1 cellular context compared by ENCODE assay signal in genomic region chr9:124110307-124110915, GRCh38.
A peak's percentile ranks its signal among the peaks of the same experiment; 100 is the strongest.
TF ChIP-seq lines count a peak whose summit lies in the region.

No MANE protein-coding gene starts in this region.

TF ChIP-seq in HepG2, 621 proteins besides CTCF, POLR2A, EP300 and RAD21 (continued from another document):
- TF ChIP-seq, protein P1, sequence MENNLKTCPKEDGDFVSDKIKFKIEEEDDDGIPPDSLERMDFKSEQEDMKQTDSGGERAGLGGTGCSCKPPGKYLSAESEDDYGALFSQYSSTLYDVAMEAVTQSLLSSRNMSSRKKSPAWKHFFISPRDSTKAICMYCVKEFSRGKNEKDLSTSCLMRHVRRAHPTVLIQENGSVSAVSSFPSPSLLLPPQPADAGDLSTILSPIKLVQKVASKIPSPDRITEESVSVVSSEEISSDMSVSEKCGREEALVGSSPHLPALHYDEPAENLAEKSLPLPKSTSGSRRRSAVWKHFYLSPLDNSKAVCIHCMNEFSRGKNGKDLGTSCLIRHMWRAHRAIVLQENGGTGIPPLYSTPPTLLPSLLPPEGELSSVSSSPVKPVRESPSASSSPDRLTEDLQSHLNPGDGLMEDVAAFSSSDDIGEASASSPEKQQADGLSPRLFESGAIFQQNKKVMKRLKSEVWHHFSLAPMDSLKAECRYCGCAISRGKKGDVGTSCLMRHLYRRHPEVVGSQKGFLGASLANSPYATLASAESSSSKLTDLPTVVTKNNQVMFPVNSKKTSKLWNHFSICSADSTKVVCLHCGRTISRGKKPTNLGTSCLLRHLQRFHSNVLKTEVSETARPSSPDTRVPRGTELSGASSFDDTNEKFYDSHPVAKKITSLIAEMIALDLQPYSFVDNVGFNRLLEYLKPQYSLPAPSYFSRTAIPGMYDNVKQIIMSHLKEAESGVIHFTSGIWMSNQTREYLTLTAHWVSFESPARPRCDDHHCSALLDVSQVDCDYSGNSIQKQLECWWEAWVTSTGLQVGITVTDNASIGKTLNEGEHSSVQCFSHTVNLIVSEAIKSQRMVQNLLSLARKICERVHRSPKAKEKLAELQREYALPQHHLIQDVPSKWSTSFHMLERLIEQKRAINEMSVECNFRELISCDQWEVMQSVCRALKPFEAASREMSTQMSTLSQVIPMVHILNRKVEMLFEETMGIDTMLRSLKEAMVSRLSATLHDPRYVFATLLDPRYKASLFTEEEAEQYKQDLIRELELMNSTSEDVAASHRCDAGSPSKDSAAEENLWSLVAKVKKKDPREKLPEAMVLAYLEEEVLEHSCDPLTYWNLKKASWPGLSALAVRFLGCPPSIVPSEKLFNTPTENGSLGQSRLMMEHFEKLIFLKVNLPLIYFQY (CRISPR knock-in tag; IDR thresholded peaks at IDR 0.05; ENCODE audit: borderline replicate concordance) = peak; percentile 100
- TF ChIP-seq ARID2 (CRISPR knock-in tag; IDR thresholded peaks at IDR 0.05; ENCODE audit: borderline replicate concordance) (peak; percentile 99), ZNF569 (CRISPR knock-in tag; IDR thresholded peaks at IDR 0.05; ENCODE audit: borderline replicate concordance) (peak; percentile 71; the same call in 1 of the 2 replicates), NRL (CRISPR knock-in tag; IDR thresholded peaks at IDR 0.05; ENCODE audit: borderline replicate concordance) (peak; percentile 99), ZFX (CRISPR knock-in tag; IDR thresholded peaks at IDR 0.05; ENCODE audit: low read depth) (peak; percentile 31; the same call in 1 of the 2 replicates), RNF2 (conservative IDR thresholded peaks at IDR 0.05; ENCODE audit: low read depth) (no peak), NONO (IDR thresholded peaks at IDR 0.05) (no peak), NONO (CRISPR knock-in tag; conservative IDR thresholded peaks at IDR 0.05) (no peak), ZNF296 (CRISPR knock-in tag; conservative IDR thresholded peaks at IDR 0.05) (peak; percentile 100), HOXA3 (CRISPR knock-in tag; IDR thresholded peaks at IDR 0.05) (peak; percentile 97), ZSCAN5A (CRISPR knock-in tag; IDR thresholded peaks at IDR 0.05; ENCODE audit: borderline replicate concordance) (peak; percentile 98), AGO1 (IDR thresholded peaks at IDR 0.05; ENCODE audit: low read depth, low read length, poor library complexity, severe bottlenecking) (no peak), ZNF251 (CRISPR knock-in tag; IDR thresholded peaks at IDR 0.05) (peak; percentile 99), ZNF354B (CRISPR knock-in tag; IDR thresholded peaks at IDR 0.05) (peak; percentile 100), KAT7 (CRISPR knock-in tag; IDR thresholded peaks at IDR 0.05; ENCODE audit: borderline replicate concordance) (peak; percentile 97), NFE2 (CRISPR knock-in tag; IDR thresholded peaks at IDR 0.05) (peak; percentile 98), ZNF160 (CRISPR knock-in tag; IDR thresholded peaks at IDR 0.05) (peak; percentile 99), FLYWCH1 (CRISPR knock-in tag; IDR thresholded peaks at IDR 0.05) (peak; percentile 99), NR3C1 (CRISPR knock-in tag; IDR thresholded peaks at IDR 0.05) (peak; percentile 97), ZNF329 (CRISPR knock-in tag; IDR thresholded peaks at IDR 0.05; ENCODE audit: low read depth) (peak; percentile 96), ZNF121 (CRISPR knock-in tag; IDR thresholded peaks at IDR 0.05) (peak; percentile 74), ZNF674 (CRISPR knock-in tag; IDR thresholded peaks at IDR 0.05; ENCODE audit: low read depth) (peak; percentile 99; the same call in 1 of the 2 replicates), CENPX (CRISPR knock-in tag; IDR thresholded peaks at IDR 0.05) (peak; percentile 70; the same call in 1 of the 2 replicates), RARA (CRISPR knock-in tag; IDR thresholded peaks at IDR 0.05) (peak; percentile 97), ZNF577 (CRISPR knock-in tag; IDR thresholded peaks at IDR 0.05; ENCODE audit: borderline replicate concordance, low read depth) (peak; percentile 99), KDM5B (CRISPR knock-in tag; IDR thresholded peaks at IDR 0.05; ENCODE audit: borderline replicate concordance) (peak; percentile 100), TBP (CRISPR knock-in tag; IDR thresholded peaks at IDR 0.05) (no peak)
- TF ChIP-seq, protein P2, sequence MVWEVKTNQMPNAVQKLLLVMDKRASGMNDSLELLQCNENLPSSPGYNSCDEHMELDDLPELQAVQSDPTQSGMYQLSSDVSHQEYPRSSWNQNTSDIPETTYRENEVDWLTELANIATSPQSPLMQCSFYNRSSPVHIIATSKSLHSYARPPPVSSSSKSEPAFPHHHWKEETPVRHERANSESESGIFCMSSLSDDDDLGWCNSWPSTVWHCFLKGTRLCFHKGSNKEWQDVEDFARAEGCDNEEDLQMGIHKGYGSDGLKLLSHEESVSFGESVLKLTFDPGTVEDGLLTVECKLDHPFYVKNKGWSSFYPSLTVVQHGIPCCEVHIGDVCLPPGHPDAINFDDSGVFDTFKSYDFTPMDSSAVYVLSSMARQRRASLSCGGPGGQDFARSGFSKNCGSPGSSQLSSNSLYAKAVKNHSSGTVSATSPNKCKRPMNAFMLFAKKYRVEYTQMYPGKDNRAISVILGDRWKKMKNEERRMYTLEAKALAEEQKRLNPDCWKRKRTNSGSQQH (CRISPR knock-in tag; IDR thresholded peaks at IDR 0.05; ENCODE audit: low read depth) = peak; percentile 100
